Comparison of ENCODE assay signal across 23 cellular contexts in genomic region chr7:68313806-68314205, GRCh38.
"Had no signal": no experiment of that assay in that cellular context is flagged by ENCODE, and none has a peak within 500 bp of the region (broad histone marks: within the 10 kb centered on the region; RNA-seq: fewer than 3 reads in every experiment).

No MANE protein-coding gene starts in this region.

- H3K27me3 ChIP-seq: colonic mucosa, gastrocnemius medialis, neutrophil, testis, uterus had no signal

- H3K36me3 ChIP-seq: colonic mucosa, gastrocnemius medialis, neutrophil, uterus had no signal

- H3K4me3 ChIP-seq: colonic mucosa, dorsolateral prefrontal cortex, gastrocnemius medialis, skin epidermis, testis, uterus had no signal

- ATAC-seq: activated CD8-positive, alpha-beta T cell treated with anti-CD3 and anti-CD28 coated beads for 36 hours; activated naive CD8-positive, alpha-beta T cell treated with anti-CD3 and anti-CD28 coated beads, Interleukin-2, amount 50 U/mL, for 24 hours; activated T-cell treated with anti-CD3 and anti-CD28 coated beads, Interleukin-2, amount 50 U/mL, for 4 hours; gastrocnemius medialis; left colon; sciatic nerve; stimulated activated naive CD8-positive, alpha-beta T cell treated with anti-CD3 and anti-CD28 coated beads, Interleukin-15, Interleukin-2, amounts not matched to agents 100 U/mL and 50 U/mL, for 24 hours had no signal

- DNase-seq: activated B cell treated with CpG ODN at 0.5 μM for 24 hours; activated CD4-positive, alpha-beta T cell treated with anti-CD3 and anti-CD28 coated beads, Interleukin-2, amount 50 U/mL, for 1 hour; activated CD8-positive, alpha-beta T cell treated with anti-CD3 and anti-CD28 coated beads for 36 hours; activated naive CD8-positive, alpha-beta T cell treated with anti-CD3 and anti-CD28 coated beads, Interleukin-2, amount 50 U/mL, for 24 hours; activated T-cell treated with anti-CD3 and anti-CD28 coated beads, Interleukin-2, amount 50 U/mL, for 4 hours; colonic mucosa; dorsolateral prefrontal cortex; effector memory CD4-positive, alpha-beta T cell; gastrocnemius medialis; islet precursor cell; left colon; mammary epithelial cell; naive B cell; nephron progenitor cell; stimulated activated CD4-positive, alpha-beta T cell treated with anti-CD3 and anti-CD28 coated beads, Interleukin-12 subunit alpha, Interleukin-12 subunit beta, amount 100 ng/mL, for 4 hours; stimulated activated CD4-positive, alpha-beta T cell treated with anti-CD3 and anti-CD28 coated beads, Interleukin-4, amount 100 ng/mL, for 1 hour; stimulated activated naive CD8-positive, alpha-beta T cell treated with anti-CD3 and anti-CD28 coated beads, Interleukin-15, Interleukin-2, amounts not matched to agents 100 U/mL and 50 U/mL, for 24 hours; testis; trophoblast cell; uterus had no signal
